ENCODE assay signal across 14 cellular contexts in the genomic region with DNA sequence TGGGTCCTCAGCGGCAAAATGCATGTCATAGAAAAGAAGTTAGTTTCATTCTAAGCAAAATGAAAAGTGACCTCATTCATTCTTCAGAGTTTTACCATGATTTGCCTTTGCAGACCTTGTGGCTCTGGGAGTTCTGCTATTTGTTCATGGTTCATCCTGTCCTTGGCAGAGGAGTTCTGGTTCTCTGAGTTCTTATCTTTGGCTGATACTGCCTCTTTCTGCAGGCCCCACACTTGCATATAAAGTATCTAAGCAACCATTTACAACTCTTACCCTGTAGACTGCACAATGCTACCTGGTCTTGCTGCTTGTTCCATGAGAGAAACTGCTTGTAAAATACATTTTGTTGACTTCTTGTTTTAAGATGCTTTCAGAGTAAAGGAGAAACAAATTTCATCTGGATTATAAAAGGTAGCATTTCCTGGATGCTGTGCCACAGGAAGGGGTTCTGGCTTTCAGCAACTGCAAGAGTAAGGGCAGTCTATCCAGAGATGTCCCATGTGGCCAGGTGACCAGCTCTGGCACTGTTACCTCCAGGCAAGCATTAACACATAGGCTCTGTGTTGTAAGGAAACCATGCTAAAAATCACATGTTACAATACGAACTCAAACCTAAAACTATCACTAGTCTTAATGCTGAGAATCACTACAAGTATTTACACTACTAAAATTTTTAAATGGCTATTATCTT.
DNase-seq lines count a peak whose midpoint lies in the region; ATAC-seq and TF ChIP-seq lines count a peak whose summit lies in the region.
"Had no signal": no experiment of that assay in that cellular context is flagged by ENCODE, and none has a peak within 500 bp of the region (broad histone marks: within the 10 kb centered on the region; RNA-seq: fewer than 3 reads in every experiment).

No MANE protein-coding gene starts in this region.

- intact Hi-C loops in Right ventricle myocardium inferior (cut with DNase I) (no loop called here), cardiac septum (cut with DNase I) (no loop called here), left cardiac atrium (cut with DNase I) (loop anchor here in 1 of 2 donors (10.0 kb wide), 1 partner anchor 171 kb away; no protein-coding TSS in a partner anchor), testis (cut with DNase I; ENCODE audit: low total_unique reads) (no loop called here)

- H3K27ac ChIP-seq in hepatocyte, result peak overlapping the region; percentile 61
- H3K27ac ChIP-seq in testis, result peak overlapping the region in 1 of 2 donors; percentile 63
- H3K27ac ChIP-seq: 22Rv1, GM23248 had no signal

- no peaks in the 10 kb centered on the region for H3K27me3 ChIP-seq in hepatocyte
- H3K27me3 ChIP-seq in testis, result no peaks in the 10 kb centered on the region

- no peaks in the 10 kb centered on the region for H3K79me2 ChIP-seq in hepatocyte

- 92% methylated on average over 2 of the region's 2 CpGs for WGBS in hepatocyte (ENCODE audit: low lambda C conversion rate, missing lambda C conversion rate)
- 62 to 64% methylated on average over 2 of the region's 2 CpGs for WGBS in testis, 2 donors

- no peak overlapping the region for H3K4me3 ChIP-seq in hepatocyte
- H3K4me3 ChIP-seq in testis, result no peak overlapping the region
- H3K4me3 ChIP-seq: GM23248 had no signal

- DNase-seq in Right ventricle myocardium inferior (ENCODE audit: missing footprints) (no peak), cardiac septum (ENCODE audit: low spot score) (no peak), left cardiac atrium (no peak), hepatocyte (ENCODE audit: low spot score) (peak; percentile 17), testis (peak; percentile 70), NCI-H748 treated with DMSO at 0.1 percent for 48 hours (lab: John Stamatoyannopoulos, UW) (no peak), NOMO-1 (lab: John Stamatoyannopoulos, UW; ENCODE audit: unreplicated experiment in 2 of 2) (no peak)
- no peak for DNase-seq in activated CD4-positive, alpha-beta T cell treated with anti-CD3 and anti-CD28 coated beads, Interleukin-2, amount 50 U/mL, for 4 hours
- DNase-seq: Caco-2; CD8-positive, alpha-beta memory T cell; DMS53; GM23248 had no signal

- peaks cover 13% of the 10 kb centered on the region for H3K4me1 ChIP-seq in hepatocyte (ENCODE audit: insufficient read depth)
- peaks cover 21% of the 10 kb centered on the region for H3K4me1 ChIP-seq in testis
- H3K4me1 ChIP-seq: Caco-2 had no signal

- ATAC-seq in Right ventricle myocardium inferior (peak; percentile 93), left cardiac atrium (peak; percentile 90 to 91)
- ATAC-seq: HCT116 had no signal

- H2AFZ ChIP-seq in hepatocyte, result no peak overlapping the region
- H2AFZ ChIP-seq: GM23248 had no signal

- no peaks in the 10 kb centered on the region for H4K20me1 ChIP-seq in hepatocyte (ENCODE audit: insufficient read depth, poor library complexity, severe bottlenecking)

- H3K36me3 ChIP-seq in hepatocyte (replicated peaks; ENCODE audit: insufficient read depth, low read depth) (no peaks in the 10 kb centered on the region), testis (ENCODE audit: low read depth, missing control alignments) (no peaks in the 10 kb centered on the region)

- TF ChIP-seq CTCF in hepatocyte (IDR thresholded peaks at IDR 0.05; ENCODE audit: poor library complexity) (no peak), testis (IDR thresholded peaks at IDR 0.05) (no peak)

- TF ChIP-seq POLR2A in testis (IDR thresholded peaks at IDR 0.05), result no peak

- H3K4me2 ChIP-seq in hepatocyte, result peak overlapping the region; percentile 21

- H3K9me2 ChIP-seq in hepatocyte (replicated peaks; ENCODE audit: insufficient read depth), result no peaks in the 10 kb centered on the region

- H3K9me3 ChIP-seq in hepatocyte (ENCODE audit: low read depth) (no peaks in the 10 kb centered on the region), testis (no peaks in the 10 kb centered on the region)
- H3K9me3 ChIP-seq: Caco-2 had no signal

Comparison
In these comparisons a context has a peak if more than half of its experiments do, and no peak if none do; other contexts are left out.
1. DNase-seq: peak in hepatocyte (single experiment) and testis (single experiment); none in Right ventricle myocardium inferior (single experiment), cardiac septum (single experiment), left cardiac atrium (single experiment), activated CD4-positive, alpha-beta T cell treated with anti-CD3 and anti-CD28 coated beads, Interleukin-2, amount 50 U/mL, for 4 hours (0 of 2), NCI-H748 treated with DMSO at 0.1 percent for 48 hours (single experiment) and NOMO-1 (0 of 2).